1 cellular context compared by ENCODE assay signal in the genomic region with DNA sequence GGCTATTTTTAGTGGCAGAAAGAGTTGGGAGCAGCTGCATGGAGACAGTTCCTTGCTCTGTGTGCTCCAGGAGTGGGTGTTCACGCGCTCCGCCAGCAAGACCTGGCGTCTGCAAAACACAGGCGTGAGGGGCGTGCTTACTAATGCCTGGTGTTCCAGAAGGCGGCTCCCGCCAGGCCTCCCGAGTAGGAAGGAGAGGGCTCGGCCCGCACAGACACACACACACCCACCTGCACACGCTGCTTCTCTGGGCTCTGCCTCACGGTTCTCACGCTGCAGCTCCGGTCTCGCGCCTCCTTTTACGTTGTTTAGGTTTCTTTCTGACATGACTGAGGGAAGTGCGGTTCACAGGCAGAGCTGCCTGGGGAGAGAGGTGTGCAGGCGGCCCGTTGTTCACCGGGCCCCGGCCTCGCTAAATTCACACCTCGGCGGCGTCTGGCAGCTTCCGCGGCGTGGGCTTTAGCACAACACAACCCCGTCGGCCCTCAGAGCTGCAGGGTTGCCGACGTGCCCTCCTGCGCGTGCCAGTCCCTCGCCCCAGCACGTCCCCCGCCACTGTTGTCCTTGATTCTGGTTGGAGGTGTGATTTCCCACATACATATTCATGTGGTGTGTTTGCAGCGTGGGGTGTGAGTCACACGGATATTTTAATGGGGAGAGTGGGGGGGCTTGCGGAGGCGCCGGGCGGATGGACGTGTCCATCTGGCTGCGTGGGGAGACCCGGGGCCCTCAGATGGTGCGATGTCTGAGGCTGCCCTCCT.
TF ChIP-seq lines count a peak whose summit lies in the region.

No MANE protein-coding gene starts in this region.

TF ChIP-seq in SK-N-SH treated with all-trans-retinoic acid at 6 μM for 48 hours, 23 proteins besides CTCF, POLR2A, EP300 and RAD21 (continued from another document):
- TF ChIP-seq, protein P1, sequence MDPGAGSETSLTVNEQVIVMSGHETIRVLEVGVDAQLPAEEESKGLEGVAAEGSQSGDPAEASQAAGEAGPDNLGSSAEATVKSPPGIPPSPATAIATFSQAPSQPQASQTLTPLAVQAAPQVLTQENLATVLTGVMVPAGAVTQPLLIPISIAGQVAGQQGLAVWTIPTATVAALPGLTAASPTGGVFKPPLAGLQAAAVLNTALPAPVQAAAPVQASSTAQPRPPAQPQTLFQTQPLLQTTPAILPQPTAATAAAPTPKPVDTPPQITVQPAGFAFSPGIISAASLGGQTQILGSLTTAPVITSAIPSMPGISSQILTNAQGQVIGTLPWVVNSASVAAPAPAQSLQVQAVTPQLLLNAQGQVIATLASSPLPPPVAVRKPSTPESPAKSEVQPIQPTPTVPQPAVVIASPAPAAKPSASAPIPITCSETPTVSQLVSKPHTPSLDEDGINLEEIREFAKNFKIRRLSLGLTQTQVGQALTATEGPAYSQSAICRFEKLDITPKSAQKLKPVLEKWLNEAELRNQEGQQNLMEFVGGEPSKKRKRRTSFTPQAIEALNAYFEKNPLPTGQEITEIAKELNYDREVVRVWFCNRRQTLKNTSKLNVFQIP (CRISPR knock-in tag; IDR thresholded peaks at IDR 0.05; ENCODE audit: borderline replicate concordance, low read depth), result no peak
- TF ChIP-seq PATZ1 (CRISPR knock-in tag; IDR thresholded peaks at IDR 0.05; ENCODE audit: borderline replicate concordance) (no peak), GLIS3 (CRISPR knock-in tag; IDR thresholded peaks at IDR 0.05) (no peak), CSDC2 (CRISPR knock-in tag; IDR thresholded peaks at IDR 0.05) (no peak), ARNTL (CRISPR knock-in tag; IDR thresholded peaks at IDR 0.05; ENCODE audit: borderline replicate concordance, low read depth) (no peak), ZNF70 (CRISPR knock-in tag; IDR thresholded peaks at IDR 0.05) (no peak), ZNF565 (CRISPR knock-in tag; conservative IDR thresholded peaks at IDR 0.05; ENCODE audit: low read depth) (no peak)
